1 cellular context compared by ENCODE assay signal in the genomic region with DNA sequence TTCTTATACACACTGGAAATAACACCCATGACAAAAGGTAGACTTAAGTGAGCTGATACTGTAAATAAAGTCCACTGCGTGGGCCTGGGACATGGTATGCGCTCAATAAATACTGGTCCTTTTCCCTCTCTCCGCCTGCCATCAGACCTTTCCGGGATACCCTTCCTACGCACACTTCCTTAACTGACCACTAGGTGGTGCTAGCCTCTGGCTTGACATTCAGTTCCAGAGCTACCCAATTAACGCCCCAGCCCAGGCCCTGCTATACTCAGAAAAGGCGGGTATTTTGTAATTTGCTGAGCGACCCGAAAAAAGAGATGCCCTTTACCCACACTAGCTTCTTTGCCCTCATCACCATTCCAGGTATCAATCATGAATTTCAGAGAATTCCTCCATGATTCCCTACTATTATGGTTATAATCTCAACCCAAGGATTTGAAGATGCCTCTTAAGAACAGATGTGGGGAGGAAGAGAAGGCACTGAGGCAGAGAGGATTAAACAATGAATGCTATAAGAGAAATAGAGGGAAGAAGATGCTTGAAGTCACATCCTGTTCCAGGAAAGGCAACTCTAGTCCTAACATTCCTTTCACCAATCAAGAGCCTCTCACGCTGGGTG.
TF ChIP-seq lines count a peak whose summit lies in the region.

No MANE protein-coding gene starts in this region.

TF ChIP-seq in K562, 482 proteins besides CTCF, POLR2A, EP300 and RAD21:
- 0 out of 2 replicates have a peak, but pooled peaks have one; percentile 29 for TF ChIP-seq CC2D1A (IDR thresholded peaks at IDR 0.05)
- TF ChIP-seq, protein P1, sequence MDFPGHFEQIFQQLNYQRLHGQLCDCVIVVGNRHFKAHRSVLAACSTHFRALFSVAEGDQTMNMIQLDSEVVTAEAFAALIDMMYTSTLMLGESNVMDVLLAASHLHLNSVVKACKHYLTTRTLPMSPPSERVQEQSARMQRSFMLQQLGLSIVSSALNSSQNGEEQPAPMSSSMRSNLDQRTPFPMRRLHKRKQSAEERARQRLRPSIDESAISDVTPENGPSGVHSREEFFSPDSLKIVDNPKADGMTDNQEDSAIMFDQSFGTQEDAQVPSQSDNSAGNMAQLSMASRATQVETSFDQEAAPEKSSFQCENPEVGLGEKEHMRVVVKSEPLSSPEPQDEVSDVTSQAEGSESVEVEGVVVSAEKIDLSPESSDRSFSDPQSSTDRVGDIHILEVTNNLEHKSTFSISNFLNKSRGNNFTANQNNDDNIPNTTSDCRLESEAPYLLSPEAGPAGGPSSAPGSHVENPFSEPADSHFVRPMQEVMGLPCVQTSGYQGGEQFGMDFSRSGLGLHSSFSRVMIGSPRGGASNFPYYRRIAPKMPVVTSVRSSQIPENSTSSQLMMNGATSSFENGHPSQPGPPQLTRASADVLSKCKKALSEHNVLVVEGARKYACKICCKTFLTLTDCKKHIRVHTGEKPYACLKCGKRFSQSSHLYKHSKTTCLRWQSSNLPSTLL (IDR thresholded peaks at IDR 0.05), result no peak
- no peak for TF ChIP-seq SRSF7 (optimal IDR thresholded peaks at IDR 0.05; ENCODE audit: low read depth, low read length)
- TF ChIP-seq, protein P2, sequence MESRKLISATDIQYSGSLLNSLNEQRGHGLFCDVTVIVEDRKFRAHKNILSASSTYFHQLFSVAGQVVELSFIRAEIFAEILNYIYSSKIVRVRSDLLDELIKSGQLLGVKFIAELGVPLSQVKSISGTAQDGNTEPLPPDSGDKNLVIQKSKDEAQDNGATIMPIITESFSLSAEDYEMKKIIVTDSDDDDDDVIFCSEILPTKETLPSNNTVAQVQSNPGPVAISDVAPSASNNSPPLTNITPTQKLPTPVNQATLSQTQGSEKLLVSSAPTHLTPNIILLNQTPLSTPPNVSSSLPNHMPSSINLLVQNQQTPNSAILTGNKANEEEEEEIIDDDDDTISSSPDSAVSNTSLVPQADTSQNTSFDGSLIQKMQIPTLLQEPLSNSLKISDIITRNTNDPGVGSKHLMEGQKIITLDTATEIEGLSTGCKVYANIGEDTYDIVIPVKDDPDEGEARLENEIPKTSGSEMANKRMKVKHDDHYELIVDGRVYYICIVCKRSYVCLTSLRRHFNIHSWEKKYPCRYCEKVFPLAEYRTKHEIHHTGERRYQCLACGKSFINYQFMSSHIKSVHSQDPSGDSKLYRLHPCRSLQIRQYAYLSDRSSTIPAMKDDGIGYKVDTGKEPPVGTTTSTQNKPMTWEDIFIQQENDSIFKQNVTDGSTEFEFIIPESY (CRISPR knock-in tag; IDR thresholded peaks at IDR 0.05), result 0 out of 2 replicates have a peak, but pooled peaks have one; percentile 13
- TF ChIP-seq, protein P3, sequence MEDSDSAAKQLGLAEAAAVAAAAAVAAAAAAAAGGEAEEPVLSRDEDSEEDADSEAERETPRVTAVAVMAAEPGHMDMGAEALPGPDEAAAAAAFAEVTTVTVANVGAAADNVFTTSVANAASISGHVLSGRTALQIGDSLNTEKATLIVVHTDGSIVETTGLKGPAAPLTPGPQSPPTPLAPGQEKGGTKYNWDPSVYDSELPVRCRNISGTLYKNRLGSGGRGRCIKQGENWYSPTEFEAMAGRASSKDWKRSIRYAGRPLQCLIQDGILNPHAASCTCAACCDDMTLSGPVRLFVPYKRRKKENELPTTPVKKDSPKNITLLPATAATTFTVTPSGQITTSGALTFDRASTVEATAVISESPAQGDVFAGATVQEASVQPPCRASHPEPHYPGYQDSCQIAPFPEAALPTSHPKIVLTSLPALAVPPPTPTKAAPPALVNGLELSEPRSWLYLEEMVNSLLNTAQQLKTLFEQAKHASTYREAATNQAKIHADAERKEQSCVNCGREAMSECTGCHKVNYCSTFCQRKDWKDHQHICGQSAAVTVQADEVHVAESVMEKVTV (CRISPR knock-in tag; IDR thresholded peaks at IDR 0.05), result peak; percentile 70
- TF ChIP-seq, protein P4, sequence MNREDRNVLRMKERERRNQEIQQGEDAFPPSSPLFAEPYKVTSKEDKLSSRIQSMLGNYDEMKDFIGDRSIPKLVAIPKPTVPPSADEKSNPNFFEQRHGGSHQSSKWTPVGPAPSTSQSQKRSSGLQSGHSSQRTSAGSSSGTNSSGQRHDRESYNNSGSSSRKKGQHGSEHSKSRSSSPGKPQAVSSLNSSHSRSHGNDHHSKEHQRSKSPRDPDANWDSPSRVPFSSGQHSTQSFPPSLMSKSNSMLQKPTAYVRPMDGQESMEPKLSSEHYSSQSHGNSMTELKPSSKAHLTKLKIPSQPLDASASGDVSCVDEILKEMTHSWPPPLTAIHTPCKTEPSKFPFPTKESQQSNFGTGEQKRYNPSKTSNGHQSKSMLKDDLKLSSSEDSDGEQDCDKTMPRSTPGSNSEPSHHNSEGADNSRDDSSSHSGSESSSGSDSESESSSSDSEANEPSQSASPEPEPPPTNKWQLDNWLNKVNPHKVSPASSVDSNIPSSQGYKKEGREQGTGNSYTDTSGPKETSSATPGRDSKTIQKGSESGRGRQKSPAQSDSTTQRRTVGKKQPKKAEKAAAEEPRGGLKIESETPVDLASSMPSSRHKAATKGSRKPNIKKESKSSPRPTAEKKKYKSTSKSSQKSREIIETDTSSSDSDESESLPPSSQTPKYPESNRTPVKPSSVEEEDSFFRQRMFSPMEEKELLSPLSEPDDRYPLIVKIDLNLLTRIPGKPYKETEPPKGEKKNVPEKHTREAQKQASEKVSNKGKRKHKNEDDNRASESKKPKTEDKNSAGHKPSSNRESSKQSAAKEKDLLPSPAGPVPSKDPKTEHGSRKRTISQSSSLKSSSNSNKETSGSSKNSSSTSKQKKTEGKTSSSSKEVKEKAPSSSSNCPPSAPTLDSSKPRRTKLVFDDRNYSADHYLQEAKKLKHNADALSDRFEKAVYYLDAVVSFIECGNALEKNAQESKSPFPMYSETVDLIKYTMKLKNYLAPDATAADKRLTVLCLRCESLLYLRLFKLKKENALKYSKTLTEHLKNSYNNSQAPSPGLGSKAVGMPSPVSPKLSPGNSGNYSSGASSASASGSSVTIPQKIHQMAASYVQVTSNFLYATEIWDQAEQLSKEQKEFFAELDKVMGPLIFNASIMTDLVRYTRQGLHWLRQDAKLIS (CRISPR knock-in tag; IDR thresholded peaks at IDR 0.05), result no peak
- TF ChIP-seq FIP1L1 (IDR thresholded peaks at IDR 0.05; ENCODE audit: low read depth, low read length, poor library complexity, severe bottlenecking), result no peak
- TF ChIP-seq SMC3 (conservative IDR thresholded peaks at IDR 0.05; ENCODE audit: insufficient read depth, low read depth, low read length), result peak; percentile 70
- TF ChIP-seq CREM (IDR thresholded peaks at IDR 0.05; ENCODE audit: low read depth), result peak; percentile 59
- no peak for TF ChIP-seq SRSF1 (IDR thresholded peaks at IDR 0.05; ENCODE audit: low read depth, low read length)
- no peak for TF ChIP-seq KLF6 (CRISPR knock-in tag; IDR thresholded peaks at IDR 0.05; ENCODE audit: borderline replicate concordance)
- 0 out of 2 replicates have a peak, but pooled peaks have one; percentile 8 for TF ChIP-seq BHLHE40 (IDR thresholded peaks at IDR 0.05; ENCODE audit: low read length)
- TF ChIP-seq KLF16 (IDR thresholded peaks at IDR 0.05), result 0 out of 2 replicates have a peak, but pooled peaks have one; percentile 8
- 0 out of 2 replicates have a peak, but pooled peaks have one; percentile 4 for TF ChIP-seq EGR1 (conservative IDR thresholded peaks at IDR 0.05)
- TF ChIP-seq, protein P5, sequence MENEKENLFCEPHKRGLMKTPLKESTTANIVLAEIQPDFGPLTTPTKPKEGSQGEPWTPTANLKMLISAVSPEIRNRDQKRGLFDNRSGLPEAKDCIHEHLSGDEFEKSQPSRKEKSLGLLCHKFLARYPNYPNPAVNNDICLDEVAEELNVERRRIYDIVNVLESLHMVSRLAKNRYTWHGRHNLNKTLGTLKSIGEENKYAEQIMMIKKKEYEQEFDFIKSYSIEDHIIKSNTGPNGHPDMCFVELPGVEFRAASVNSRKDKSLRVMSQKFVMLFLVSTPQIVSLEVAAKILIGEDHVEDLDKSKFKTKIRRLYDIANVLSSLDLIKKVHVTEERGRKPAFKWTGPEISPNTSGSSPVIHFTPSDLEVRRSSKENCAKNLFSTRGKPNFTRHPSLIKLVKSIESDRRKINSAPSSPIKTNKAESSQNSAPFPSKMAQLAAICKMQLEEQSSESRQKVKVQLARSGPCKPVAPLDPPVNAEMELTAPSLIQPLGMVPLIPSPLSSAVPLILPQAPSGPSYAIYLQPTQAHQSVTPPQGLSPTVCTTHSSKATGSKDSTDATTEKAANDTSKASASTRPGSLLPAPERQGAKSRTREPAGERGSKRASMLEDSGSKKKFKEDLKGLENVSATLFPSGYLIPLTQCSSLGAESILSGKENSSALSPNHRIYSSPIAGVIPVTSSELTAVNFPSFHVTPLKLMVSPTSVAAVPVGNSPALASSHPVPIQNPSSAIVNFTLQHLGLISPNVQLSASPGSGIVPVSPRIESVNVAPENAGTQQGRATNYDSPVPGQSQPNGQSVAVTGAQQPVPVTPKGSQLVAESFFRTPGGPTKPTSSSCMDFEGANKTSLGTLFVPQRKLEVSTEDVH (IDR thresholded peaks at IDR 0.05; ENCODE audit: low read depth, partially characterized antibody), result peak; percentile 30
- TF ChIP-seq FOXA3 (CRISPR knock-in tag; conservative IDR thresholded peaks at IDR 0.05 in 1 of 2, IDR thresholded peaks at IDR 0.05 in 1 of 2), result 0 out of 4 replicates have a peak, but pooled peaks of 1 of the 2 experiments have one; percentile 42
- TF ChIP-seq ZNF263 (CRISPR knock-in tag; IDR thresholded peaks at IDR 0.05; ENCODE audit: borderline replicate concordance), result peak; percentile 41; the same call in 1 of the 2 replicates
- peak; percentile 32; the same call in 1 of the 2 replicates for TF ChIP-seq RB1 (IDR thresholded peaks at IDR 0.05; ENCODE audit: low read depth)
- TF ChIP-seq, protein P6, sequence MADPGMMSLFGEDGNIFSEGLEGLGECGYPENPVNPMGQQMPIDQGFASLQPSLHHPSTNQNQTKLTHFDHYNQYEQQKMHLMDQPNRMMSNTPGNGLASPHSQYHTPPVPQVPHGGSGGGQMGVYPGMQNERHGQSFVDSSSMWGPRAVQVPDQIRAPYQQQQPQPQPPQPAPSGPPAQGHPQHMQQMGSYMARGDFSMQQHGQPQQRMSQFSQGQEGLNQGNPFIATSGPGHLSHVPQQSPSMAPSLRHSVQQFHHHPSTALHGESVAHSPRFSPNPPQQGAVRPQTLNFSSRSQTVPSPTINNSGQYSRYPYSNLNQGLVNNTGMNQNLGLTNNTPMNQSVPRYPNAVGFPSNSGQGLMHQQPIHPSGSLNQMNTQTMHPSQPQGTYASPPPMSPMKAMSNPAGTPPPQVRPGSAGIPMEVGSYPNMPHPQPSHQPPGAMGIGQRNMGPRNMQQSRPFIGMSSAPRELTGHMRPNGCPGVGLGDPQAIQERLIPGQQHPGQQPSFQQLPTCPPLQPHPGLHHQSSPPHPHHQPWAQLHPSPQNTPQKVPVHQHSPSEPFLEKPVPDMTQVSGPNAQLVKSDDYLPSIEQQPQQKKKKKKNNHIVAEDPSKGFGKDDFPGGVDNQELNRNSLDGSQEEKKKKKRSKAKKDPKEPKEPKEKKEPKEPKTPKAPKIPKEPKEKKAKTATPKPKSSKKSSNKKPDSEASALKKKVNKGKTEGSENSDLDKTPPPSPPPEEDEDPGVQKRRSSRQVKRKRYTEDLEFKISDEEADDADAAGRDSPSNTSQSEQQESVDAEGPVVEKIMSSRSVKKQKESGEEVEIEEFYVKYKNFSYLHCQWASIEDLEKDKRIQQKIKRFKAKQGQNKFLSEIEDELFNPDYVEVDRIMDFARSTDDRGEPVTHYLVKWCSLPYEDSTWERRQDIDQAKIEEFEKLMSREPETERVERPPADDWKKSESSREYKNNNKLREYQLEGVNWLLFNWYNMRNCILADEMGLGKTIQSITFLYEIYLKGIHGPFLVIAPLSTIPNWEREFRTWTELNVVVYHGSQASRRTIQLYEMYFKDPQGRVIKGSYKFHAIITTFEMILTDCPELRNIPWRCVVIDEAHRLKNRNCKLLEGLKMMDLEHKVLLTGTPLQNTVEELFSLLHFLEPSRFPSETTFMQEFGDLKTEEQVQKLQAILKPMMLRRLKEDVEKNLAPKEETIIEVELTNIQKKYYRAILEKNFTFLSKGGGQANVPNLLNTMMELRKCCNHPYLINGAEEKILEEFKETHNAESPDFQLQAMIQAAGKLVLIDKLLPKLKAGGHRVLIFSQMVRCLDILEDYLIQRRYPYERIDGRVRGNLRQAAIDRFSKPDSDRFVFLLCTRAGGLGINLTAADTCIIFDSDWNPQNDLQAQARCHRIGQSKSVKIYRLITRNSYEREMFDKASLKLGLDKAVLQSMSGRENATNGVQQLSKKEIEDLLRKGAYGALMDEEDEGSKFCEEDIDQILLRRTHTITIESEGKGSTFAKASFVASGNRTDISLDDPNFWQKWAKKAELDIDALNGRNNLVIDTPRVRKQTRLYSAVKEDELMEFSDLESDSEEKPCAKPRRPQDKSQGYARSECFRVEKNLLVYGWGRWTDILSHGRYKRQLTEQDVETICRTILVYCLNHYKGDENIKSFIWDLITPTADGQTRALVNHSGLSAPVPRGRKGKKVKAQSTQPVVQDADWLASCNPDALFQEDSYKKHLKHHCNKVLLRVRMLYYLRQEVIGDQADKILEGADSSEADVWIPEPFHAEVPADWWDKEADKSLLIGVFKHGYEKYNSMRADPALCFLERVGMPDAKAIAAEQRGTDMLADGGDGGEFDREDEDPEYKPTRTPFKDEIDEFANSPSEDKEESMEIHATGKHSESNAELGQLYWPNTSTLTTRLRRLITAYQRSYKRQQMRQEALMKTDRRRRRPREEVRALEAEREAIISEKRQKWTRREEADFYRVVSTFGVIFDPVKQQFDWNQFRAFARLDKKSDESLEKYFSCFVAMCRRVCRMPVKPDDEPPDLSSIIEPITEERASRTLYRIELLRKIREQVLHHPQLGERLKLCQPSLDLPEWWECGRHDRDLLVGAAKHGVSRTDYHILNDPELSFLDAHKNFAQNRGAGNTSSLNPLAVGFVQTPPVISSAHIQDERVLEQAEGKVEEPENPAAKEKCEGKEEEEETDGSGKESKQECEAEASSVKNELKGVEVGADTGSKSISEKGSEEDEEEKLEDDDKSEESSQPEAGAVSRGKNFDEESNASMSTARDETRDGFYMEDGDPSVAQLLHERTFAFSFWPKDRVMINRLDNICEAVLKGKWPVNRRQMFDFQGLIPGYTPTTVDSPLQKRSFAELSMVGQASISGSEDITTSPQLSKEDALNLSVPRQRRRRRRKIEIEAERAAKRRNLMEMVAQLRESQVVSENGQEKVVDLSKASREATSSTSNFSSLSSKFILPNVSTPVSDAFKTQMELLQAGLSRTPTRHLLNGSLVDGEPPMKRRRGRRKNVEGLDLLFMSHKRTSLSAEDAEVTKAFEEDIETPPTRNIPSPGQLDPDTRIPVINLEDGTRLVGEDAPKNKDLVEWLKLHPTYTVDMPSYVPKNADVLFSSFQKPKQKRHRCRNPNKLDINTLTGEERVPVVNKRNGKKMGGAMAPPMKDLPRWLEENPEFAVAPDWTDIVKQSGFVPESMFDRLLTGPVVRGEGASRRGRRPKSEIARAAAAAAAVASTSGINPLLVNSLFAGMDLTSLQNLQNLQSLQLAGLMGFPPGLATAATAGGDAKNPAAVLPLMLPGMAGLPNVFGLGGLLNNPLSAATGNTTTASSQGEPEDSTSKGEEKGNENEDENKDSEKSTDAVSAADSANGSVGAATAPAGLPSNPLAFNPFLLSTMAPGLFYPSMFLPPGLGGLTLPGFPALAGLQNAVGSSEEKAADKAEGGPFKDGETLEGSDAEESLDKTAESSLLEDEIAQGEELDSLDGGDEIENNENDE (IDR thresholded peaks at IDR 0.05; ENCODE audit: low read depth, low read length), result no peak
TF ChIP-seq in K562: peak in this region for 12.
